29 cellular contexts compared by ENCODE assay signal in genomic region chr13:91526543-91527033, GRCh38.
"Had no signal": no experiment of that assay in that cellular context is flagged by ENCODE, and none has a peak within 500 bp of the region (broad histone marks: within the 10 kb centered on the region; RNA-seq: fewer than 3 reads in every experiment).

No MANE protein-coding gene starts in this region.

- H3K36me3 ChIP-seq: colonic mucosa, esophagus muscularis mucosa, esophagus squamous epithelium, gastrocnemius medialis, gastroesophageal sphincter, heart left ventricle, heart right ventricle had no signal

- H3K4me3 ChIP-seq: colonic mucosa, coronary artery, dorsolateral prefrontal cortex, esophagus muscularis mucosa, esophagus squamous epithelium, gastrocnemius medialis, gastroesophageal sphincter, heart left ventricle, heart right ventricle had no signal

- H3K9me3 ChIP-seq: colonic mucosa, esophagus muscularis mucosa, esophagus squamous epithelium, gastrocnemius medialis, gastroesophageal sphincter, heart left ventricle had no signal

- H3K27ac Mint-ChIP-seq: dendritic cell treated with granulocyte-macrophage colony-stimulating factor and Interleukin-4, amounts not matched to agents 40 ng/mL and 50 ng/mL, for 4 days; effector memory CD8-positive, alpha-beta T cell; endodermal cell had no signal

- H3K27ac ChIP-seq: colonic mucosa, coronary artery, dorsolateral prefrontal cortex, epithelial cell of prostate, esophagus muscularis mucosa, esophagus squamous epithelium, foreskin keratinocyte, gastrocnemius medialis, gastroesophageal sphincter, heart left ventricle, heart right ventricle had no signal

- H3K27me3 ChIP-seq: colonic mucosa, dorsolateral prefrontal cortex, esophagus muscularis mucosa, esophagus squamous epithelium, foreskin keratinocyte, gastrocnemius medialis, heart left ventricle, heart right ventricle had no signal

- H3K4me1 ChIP-seq: colonic mucosa, esophagus muscularis mucosa, esophagus squamous epithelium, foreskin keratinocyte, gastrocnemius medialis, gastroesophageal sphincter, heart left ventricle, heart right ventricle had no signal

- H3K27me3 Mint-ChIP-seq: dendritic cell treated with granulocyte-macrophage colony-stimulating factor and Interleukin-4, amounts not matched to agents 40 ng/mL and 50 ng/mL, for 4 days; effector memory CD8-positive, alpha-beta T cell had no signal

- DNase-seq: colonic mucosa; cortex of kidney; dermis blood vessel endothelial cell; dorsolateral prefrontal cortex; effector CD4-positive, alpha-beta T cell; effector CD8-positive, alpha-beta T cell; effector memory CD4-positive, alpha-beta T cell; effector memory CD8-positive, alpha-beta T cell; endodermal cell; erythroblast; esophagus squamous epithelium; foreskin fibroblast; foreskin keratinocyte; foreskin melanocyte; gastrocnemius medialis; glutamatergic neuron; head of caudate nucleus; heart left ventricle; heart right ventricle had no signal

- H3K4me3 Mint-ChIP-seq: dendritic cell treated with granulocyte-macrophage colony-stimulating factor and Interleukin-4, amounts not matched to agents 40 ng/mL and 50 ng/mL, for 4 days; effector memory CD8-positive, alpha-beta T cell; endodermal cell had no signal

- H3K4me1 Mint-ChIP-seq: endodermal cell had no signal

- ATAC-seq: effector memory CD8-positive, alpha-beta T cell; esophagus mucosa; foreskin keratinocyte; gastrocnemius medialis; gastroesophageal sphincter; heart left ventricle; heart right ventricle had no signal

- FAIRE-seq: colon, endometrium, endothelial cell of umbilical vein, frontal cortex had no signal
